ENCODE assay signal across 27 cellular contexts in genomic region chr14:67490201-67490600, GRCh38. TPM values are rescaled to one million over a fixed set of nuclear protein-coding genes. Genes with fewer than 3 reads are reported as not detected.
A peak's percentile ranks its signal among the peaks of the same experiment; 100 is the strongest.
DNase-seq lines count a peak whose midpoint lies in the region; ATAC-seq and TF ChIP-seq lines count a peak whose summit lies in the region.
"Had no signal": no experiment of that assay in that cellular context is flagged by ENCODE, and none has a peak within 500 bp of the region (broad histone marks: within the 10 kb centered on the region; RNA-seq: fewer than 3 reads in every experiment).

No MANE protein-coding gene starts in this region.

- H3K27me3 Mint-ChIP-seq in T-cell, result no peaks in the 10 kb centered on the region
- H3K27me3 Mint-ChIP-seq in endodermal cell (ENCODE audit: insufficient read depth), result no peaks in the 10 kb centered on the region
- H3K27me3 Mint-ChIP-seq in stimulated activated naive B cell treated with anti-CD40 and anti-IgM and Interleukin-4, amounts not matched to agents 10 μg/mL and 1 μg/mL and 100 μg/mL, for 72 hours, result no peaks in the 10 kb centered on the region

- CTCF ChIA-PET in T-cell (lab: Charles Lee), result no interaction called here

- no peak overlapping the region for H3K4me3 Mint-ChIP-seq in T-cell
- H3K4me3 Mint-ChIP-seq in endodermal cell, result no peak overlapping the region
- no peak overlapping the region for H3K4me3 Mint-ChIP-seq in stimulated activated naive B cell treated with anti-CD40 and anti-IgM and Interleukin-4, amounts not matched to agents 10 μg/mL and 1 μg/mL and 100 μg/mL, for 72 hours
- H3K4me3 Mint-ChIP-seq: activated naive CD4-positive, alpha-beta T cell treated with anti-CD3 and anti-CD28 coated beads, Interleukin-2, amount 10 ng/mL, durations not matched to agents 7 days and 5 days; stimulated activated effector memory CD8-positive, alpha-beta T cell treated with anti-CD3 and anti-CD28 coated beads, Interleukin-12 subunit alpha, Interleukin-12 subunit beta, amount 100 ng/mL, for 72 hours had no signal

- H3K4me3 ChIP-seq in endodermal cell (ENCODE audit: low read length) (no peak overlapping the region), gastrocnemius medialis (no peak overlapping the region)
- H3K4me3 ChIP-seq: psoas muscle, thoracic aorta had no signal

- H3K9me3 Mint-ChIP-seq in T-cell (peaks cover 1 to 15% (median 7%) of the 10 kb centered on the region in 3 donors), endodermal cell (peaks cover 14% of the 10 kb centered on the region)
- H3K9me3 Mint-ChIP-seq in stimulated activated naive B cell treated with anti-CD40 and anti-IgM and Interleukin-4, amounts not matched to agents 10 μg/mL and 1 μg/mL and 100 μg/mL, for 72 hours, result peaks cover 0 to 10% of the 10 kb centered on the region in 2 donors

- ATAC-seq in T-cell (replicated peaks in 1 of 4) (no peak), gastrocnemius medialis (no peak), GM21526 (IDR thresholded peaks at IDR 0.05; ENCODE audit: low FRiP score, unreplicated experiment) (no peak)
- ATAC-seq in stimulated activated naive B cell treated with anti-CD40 and anti-IgM and Interleukin-4, amounts not matched to agents 10 μg/mL and 1 μg/mL and 100 μg/mL, for 72 hours (replicated peaks), result no peak
- ATAC-seq: foreskin keratinocyte; psoas muscle; stimulated activated effector memory CD8-positive, alpha-beta T cell treated with anti-CD3 and anti-CD28 coated beads, Interleukin-12 subunit alpha, Interleukin-12 subunit beta, amount 100 ng/mL, for 72 hours had no signal

- H3K27ac ChIP-seq in endodermal cell (ENCODE audit: low read depth, low read length) (no peak overlapping the region), gastrocnemius medialis (no peak overlapping the region)
- H3K27ac ChIP-seq: 22Rv1, foreskin keratinocyte, psoas muscle, thoracic aorta had no signal

- H3K36me3 Mint-ChIP-seq in T-cell (peaks cover 25% of the 10 kb centered on the region), endodermal cell (ENCODE audit: low read depth) (peaks cover 6% of the 10 kb centered on the region)
- H3K36me3 Mint-ChIP-seq in stimulated activated naive B cell treated with anti-CD40 and anti-IgM and Interleukin-4, amounts not matched to agents 10 μg/mL and 1 μg/mL and 100 μg/mL, for 72 hours, result peaks cover 16 to 19% of the 10 kb centered on the region in 2 donors

- POLR2A ChIA-PET in T-cell (lab: Charles Lee), result interaction anchor here in 1 of 2 donors (0.6 kb wide), 1 partner anchor 1626 kb away, joined by 6 read pairs; no protein-coding TSS in a partner anchor

- intact Hi-C loops in gastrocnemius medialis (cut with DNase I; ENCODE audit: low total_unique reads), result no loop called here

- H3K27ac Mint-ChIP-seq in T-cell (peak overlapping the region; percentile 72 to 100), endodermal cell (peak overlapping the region; percentile 29)
- peak overlapping the region; percentile 27 for H3K27ac Mint-ChIP-seq in stimulated activated naive B cell treated with anti-CD40 and anti-IgM and Interleukin-4, amounts not matched to agents 10 μg/mL and 1 μg/mL and 100 μg/mL, for 72 hours
- H3K27ac Mint-ChIP-seq: stimulated activated effector memory CD8-positive, alpha-beta T cell treated with anti-CD3 and anti-CD28 coated beads, Interleukin-12 subunit alpha, Interleukin-12 subunit beta, amount 100 ng/mL, for 72 hours had no signal

- DNase-seq in DMS 273 (lab: John Stamatoyannopoulos, UW; ENCODE audit: unreplicated experiment), result peak; percentile 30
- DNase-seq in DMS 273 treated with DMSO at 0.1 percent for 48 hours (lab: John Stamatoyannopoulos, UW), result no peak
- no peak for DNase-seq in T-cell
- DNase-seq in endodermal cell, result no peak
- no peak for DNase-seq in stimulated activated naive B cell treated with anti-CD40 and anti-IgM and Interleukin-4, amounts not matched to agents 10 μg/mL and 1 μg/mL and 100 μg/mL, for 72 hours
- no peak for DNase-seq in gastrocnemius medialis
- no peak for DNase-seq in activated effector memory CD4-positive, alpha-beta T cell treated with Interleukin-2 at 50 U/mL for 16 hours
- DNase-seq: activated CD4-positive, alpha-beta T cell treated with anti-CD3 and anti-CD28 coated beads for 1 hour; activated naive CD4-positive, alpha-beta T cell treated with anti-CD3 and anti-CD28 coated beads, Interleukin-2, amount 10 ng/mL, durations not matched to agents 7 days and 5 days; activated T-cell treated with anti-CD3 and anti-CD28 coated beads, Interleukin-2, amount 50 U/mL, for 48 hours; central memory CD4-positive, alpha-beta T cell; EL; erythroblast; foreskin keratinocyte; GOT3; hypothalamus; islet precursor cell; NCI-H1436 treated with DMSO at 0.1 percent for 48 hours; NCI-H2171; psoas muscle; SK-N-SH; stimulated activated CD4-positive, alpha-beta T cell treated with anti-CD3 and anti-CD28 coated beads, Interleukin-1b, Interleukin-23, amount 100 ng/mL, for 48 hours; T1000 had no signal

- H3K4me1 Mint-ChIP-seq in T-cell (peaks cover 58 to 72% (median 67%) of the 10 kb centered on the region in 3 donors), endodermal cell (peaks cover 16% of the 10 kb centered on the region)
- peaks cover 50 to 78% of the 10 kb centered on the region in 2 donors for H3K4me1 Mint-ChIP-seq in stimulated activated naive B cell treated with anti-CD40 and anti-IgM and Interleukin-4, amounts not matched to agents 10 μg/mL and 1 μg/mL and 100 μg/mL, for 72 hours

- no peaks in the 10 kb centered on the region for H3K4me1 ChIP-seq in endodermal cell (ENCODE audit: control insufficient read depth, insufficient read depth, low read length)
- H3K4me1 ChIP-seq in gastrocnemius medialis, result peaks cover 12 to 14% of the 10 kb centered on the region in 2 donors
- H3K4me1 ChIP-seq: foreskin keratinocyte had no signal

- WGBS in endodermal cell (ENCODE audit: insufficient coverage in 1 of 2, insufficient read length in 1 of 2), 2 experiments, result 92 to 93% methylated on average over 2 to 4 of the region's 4 CpGs

- no peak overlapping the region for H3K9ac ChIP-seq in endodermal cell (ENCODE audit: extremely low read depth, low read length, poor library complexity, severe bottlenecking)
- H3K9ac ChIP-seq: SK-N-SH had no signal

- H3K9me3 ChIP-seq in endodermal cell (ENCODE audit: control insufficient read depth, low read length), result peaks cover 12% of the 10 kb centered on the region
- peaks cover 0 to 4% (median 0%) of the 10 kb centered on the region in 3 donors for H3K9me3 ChIP-seq in gastrocnemius medialis
- H3K9me3 ChIP-seq: SK-N-SH had no signal

- H3K27me3 ChIP-seq in endodermal cell (ENCODE audit: control insufficient read depth, insufficient read depth, low read length, poor library complexity, severe bottlenecking) (no peaks in the 10 kb centered on the region), gastrocnemius medialis (no peaks in the 10 kb centered on the region)
- H3K27me3 ChIP-seq: foreskin keratinocyte had no signal

- H3K36me3 ChIP-seq in endodermal cell (ENCODE audit: control insufficient read depth, insufficient read depth, low read length) (no peaks in the 10 kb centered on the region), gastrocnemius medialis (no peaks in the 10 kb centered on the region)
- H3K36me3 ChIP-seq: thoracic aorta had no signal

- TF ChIP-seq CTCF in endodermal cell (conservative IDR thresholded peaks at IDR 0.05) (no peak), gastrocnemius medialis (IDR thresholded peaks at IDR 0.05 in 4 of 5, conservative IDR thresholded peaks at IDR 0.05 in 1 of 5) (no peak)

- TF ChIP-seq POLR2A in gastrocnemius medialis (IDR thresholded peaks at IDR 0.05), result no peak

- in situ Hi-C loops in gastrocnemius medialis (cut with MboI; ENCODE audit: low sequenced_read_pairs in 4 of 4), result no loop called here

RNA-seq across cellular contexts. Expression of gene TMEM229B, which starts 1.7 kb away (rescaled TPM):
- 10 to 100 TPM; 19.0 to 41.7 (median 32.3) TPM for total RNA-seq in T-cell
- 1 to 10 TPM; 1.1 to 1.5 TPM for total RNA-seq in endodermal cell
- 0.25 TPM for polyA plus RNA-seq in endodermal cell (2013, experiment 1 of 2)
- 0.37 TPM for polyA plus RNA-seq in endodermal cell (2013, experiment 2 of 2)
- 1 to 10 TPM in 1 of 4 donors, under 1 TPM in 2, not detected in 1; 0.07 to 3.3 (median 0.20) TPM for total RNA-seq in gastrocnemius medialis

RNA-seq across cellular contexts. Expression of gene PLEKHH1, which starts 42.9 kb away (rescaled TPM):
- total RNA-seq in T-cell (1 to 10 TPM in 1 of 5 donors, under 1 TPM in 4; 0.20 to 1.0 (median 0.58) TPM), endodermal cell (10 to 100 TPM; 59.9 to 61.1 TPM), gastrocnemius medialis (1 to 10 TPM in 3 of 4 donors, under 1 TPM in 1; 0.75 to 3.4 (median 2.5) TPM)
- polyA plus RNA-seq in endodermal cell (2013, experiment 1 of 2), result 13.3 TPM
- polyA plus RNA-seq in endodermal cell (2013, experiment 2 of 2), result 12.7 TPM

Comparison
In these comparisons a context has a peak if more than half of its experiments do, and no peak if none do; other contexts are left out.
1. H3K27ac Mint-ChIP-seq: peak in every context shown above with its lines; median percentile 86 in T-cell; 29 in endodermal cell; 27 in stimulated activated naive B cell treated with anti-CD40 and anti-IgM and Interleukin-4, amounts not matched to agents 10 μg/mL and 1 μg/mL and 100 μg/mL, for 72 hours.
2. RNA of gene TMEM229B, which starts 1.7 kb away (total RNA-seq): 19.0 to 41.7 TPM in T-cell; 1.1 to 1.5 TPM in endodermal cell and 0.07 to 3.3 TPM in gastrocnemius medialis; every median in the first group is over 4 times any median in the second.
3. RNA of gene PLEKHH1, which starts 42.9 kb away (total RNA-seq): 59.9 to 61.1 TPM in endodermal cell; 0.75 to 3.4 TPM in gastrocnemius medialis and 0.20 to 1.0 TPM in T-cell; every median in the first group is over 10 times any median in the second.